Comparison of ENCODE assay signal across 1 cellular context in the genomic region with DNA sequence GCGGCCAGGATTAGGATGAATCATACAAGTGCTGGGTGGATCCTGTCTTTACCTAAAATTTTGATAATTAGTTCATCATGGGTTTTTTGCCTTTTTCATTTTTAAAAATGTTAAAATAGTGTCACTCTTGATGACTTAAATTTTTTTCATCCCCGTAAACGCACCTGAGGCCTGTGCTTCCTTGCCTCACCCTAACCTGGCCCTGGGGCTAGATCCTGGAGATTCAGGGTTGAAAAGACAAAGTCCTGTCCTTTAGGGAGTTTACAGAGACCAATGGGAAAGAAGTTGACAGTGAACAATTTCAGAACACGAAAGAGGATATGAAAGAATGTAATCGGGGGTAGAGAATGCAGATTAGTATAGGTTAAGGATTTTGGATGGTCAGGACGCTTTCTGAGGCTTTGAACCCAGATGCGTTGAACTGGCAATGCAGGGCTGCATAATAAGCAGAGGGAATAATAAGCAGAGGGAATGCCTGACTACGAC.
TF ChIP-seq lines count a peak whose summit lies in the region.

No MANE protein-coding gene starts in this region.

TF ChIP-seq in K562, 482 proteins besides CTCF, POLR2A, EP300 and RAD21 (continued from another document and continues in another):
- TF ChIP-seq ZNF407 (IDR thresholded peaks at IDR 0.05; ENCODE audit: low read depth), result 0 out of 2 replicates have a peak, but pooled peaks have one; percentile 20
- TF ChIP-seq RBFOX2 (IDR thresholded peaks at IDR 0.05; ENCODE audit: low read depth, low read length), result no peak
- no peak for TF ChIP-seq ZBTB26 (CRISPR knock-in tag; IDR thresholded peaks at IDR 0.05)
- no peak for TF ChIP-seq ATF7 (IDR thresholded peaks at IDR 0.05)
- TF ChIP-seq ZNF449 (CRISPR knock-in tag; IDR thresholded peaks at IDR 0.05), result no peak
- TF ChIP-seq E2F1 (CRISPR knock-in tag; IDR thresholded peaks at IDR 0.05), result no peak
- TF ChIP-seq, protein P1, sequence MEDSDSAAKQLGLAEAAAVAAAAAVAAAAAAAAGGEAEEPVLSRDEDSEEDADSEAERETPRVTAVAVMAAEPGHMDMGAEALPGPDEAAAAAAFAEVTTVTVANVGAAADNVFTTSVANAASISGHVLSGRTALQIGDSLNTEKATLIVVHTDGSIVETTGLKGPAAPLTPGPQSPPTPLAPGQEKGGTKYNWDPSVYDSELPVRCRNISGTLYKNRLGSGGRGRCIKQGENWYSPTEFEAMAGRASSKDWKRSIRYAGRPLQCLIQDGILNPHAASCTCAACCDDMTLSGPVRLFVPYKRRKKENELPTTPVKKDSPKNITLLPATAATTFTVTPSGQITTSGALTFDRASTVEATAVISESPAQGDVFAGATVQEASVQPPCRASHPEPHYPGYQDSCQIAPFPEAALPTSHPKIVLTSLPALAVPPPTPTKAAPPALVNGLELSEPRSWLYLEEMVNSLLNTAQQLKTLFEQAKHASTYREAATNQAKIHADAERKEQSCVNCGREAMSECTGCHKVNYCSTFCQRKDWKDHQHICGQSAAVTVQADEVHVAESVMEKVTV (CRISPR knock-in tag; IDR thresholded peaks at IDR 0.05), result no peak
- TF ChIP-seq ADNP (tag; IDR thresholded peaks at IDR 0.05), result no peak
- no peak for TF ChIP-seq CAMTA2 (CRISPR knock-in tag; conservative IDR thresholded peaks at IDR 0.05)
- TF ChIP-seq, protein P2, sequence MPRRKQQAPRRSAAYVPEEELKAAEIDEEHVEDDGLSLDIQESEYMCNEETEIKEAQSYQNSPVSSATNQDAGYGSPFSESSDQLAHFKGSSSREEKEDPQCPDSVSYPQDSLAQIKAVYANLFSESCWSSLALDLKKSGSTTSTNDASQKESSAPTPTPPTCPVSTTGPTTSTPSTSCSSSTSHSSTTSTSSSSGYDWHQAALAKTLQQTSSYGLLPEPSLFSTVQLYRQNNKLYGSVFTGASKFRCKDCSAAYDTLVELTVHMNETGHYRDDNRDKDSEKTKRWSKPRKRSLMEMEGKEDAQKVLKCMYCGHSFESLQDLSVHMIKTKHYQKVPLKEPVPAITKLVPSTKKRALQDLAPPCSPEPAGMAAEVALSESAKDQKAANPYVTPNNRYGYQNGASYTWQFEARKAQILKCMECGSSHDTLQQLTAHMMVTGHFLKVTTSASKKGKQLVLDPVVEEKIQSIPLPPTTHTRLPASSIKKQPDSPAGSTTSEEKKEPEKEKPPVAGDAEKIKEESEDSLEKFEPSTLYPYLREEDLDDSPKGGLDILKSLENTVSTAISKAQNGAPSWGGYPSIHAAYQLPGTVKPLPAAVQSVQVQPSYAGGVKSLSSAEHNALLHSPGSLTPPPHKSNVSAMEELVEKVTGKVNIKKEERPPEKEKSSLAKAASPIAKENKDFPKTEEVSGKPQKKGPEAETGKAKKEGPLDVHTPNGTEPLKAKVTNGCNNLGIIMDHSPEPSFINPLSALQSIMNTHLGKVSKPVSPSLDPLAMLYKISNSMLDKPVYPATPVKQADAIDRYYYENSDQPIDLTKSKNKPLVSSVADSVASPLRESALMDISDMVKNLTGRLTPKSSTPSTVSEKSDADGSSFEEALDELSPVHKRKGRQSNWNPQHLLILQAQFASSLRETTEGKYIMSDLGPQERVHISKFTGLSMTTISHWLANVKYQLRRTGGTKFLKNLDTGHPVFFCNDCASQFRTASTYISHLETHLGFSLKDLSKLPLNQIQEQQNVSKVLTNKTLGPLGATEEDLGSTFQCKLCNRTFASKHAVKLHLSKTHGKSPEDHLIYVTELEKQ (CRISPR knock-in tag; IDR thresholded peaks at IDR 0.05), result no peak
- TF ChIP-seq PRDM10 (IDR thresholded peaks at IDR 0.05; ENCODE audit: partially characterized antibody), result peak; percentile 39
- no peak for TF ChIP-seq RHOXF2B (CRISPR knock-in tag; conservative IDR thresholded peaks at IDR 0.05)
- TF ChIP-seq ZBTB9 (CRISPR knock-in tag; IDR thresholded peaks at IDR 0.05), result no peak
- no peak for TF ChIP-seq SREBF1 (IDR thresholded peaks at IDR 0.05; ENCODE audit: borderline replicate concordance, low read depth, low read length)
- TF ChIP-seq, protein P3, sequence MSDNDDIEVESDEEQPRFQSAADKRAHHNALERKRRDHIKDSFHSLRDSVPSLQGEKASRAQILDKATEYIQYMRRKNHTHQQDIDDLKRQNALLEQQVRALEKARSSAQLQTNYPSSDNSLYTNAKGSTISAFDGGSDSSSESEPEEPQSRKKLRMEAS (CRISPR knock-in tag; IDR thresholded peaks at IDR 0.05), result no peak
